In genomic region chr3:52083556-52084087, GRCh38 we compare ENCODE assay signal across 17 cellular contexts.
"Had no signal": no experiment of that assay in that cellular context is flagged by ENCODE, and none has a peak within 500 bp of the region (broad histone marks: within the 10 kb centered on the region; RNA-seq: fewer than 3 reads in every experiment).

No MANE protein-coding gene starts in this region.

- H3K9me3 ChIP-seq: stomach had no signal

- DNase-seq: activated CD4-positive, alpha-beta T cell treated with anti-CD3 and anti-CD28 coated beads, Interleukin-2, amount 50 U/mL, for 1 hour; activated CD4-positive, CD25-positive, alpha-beta regulatory T cell treated with anti-CD3 and anti-CD28 coated beads, Interleukin-2, amount 50 U/mL, for 72 hours; activated CD8-positive, alpha-beta memory T cell treated with anti-CD3 and anti-CD28 coated beads for 24 hours; activated CD8-positive, alpha-beta memory T cell treated with anti-CD3 and anti-CD28 coated beads, Interleukin-2, amount 50 U/mL, for 48 hours; activated gamma-delta T cell; effector memory CD8-positive, alpha-beta T cell; natural killer cell; nucleus accumbens; stimulated activated CD4-positive, alpha-beta T cell treated with anti-CD3 and anti-CD28 coated beads, Interleukin-15, amount 100 ng/mL, for 24 hours; stimulated activated CD4-positive, alpha-beta T cell treated with anti-CD3 and anti-CD28 coated beads, Interleukin-2, amount 100 ng/mL, for 48 hours; stomach; trophoblast cell had no signal

- H3K27me3 Mint-ChIP-seq: activated naive CD8-positive, alpha-beta T cell; effector memory CD8-positive, alpha-beta T cell had no signal

- H3K27ac Mint-ChIP-seq: activated naive CD8-positive, alpha-beta T cell; natural killer cell had no signal

- ATAC-seq: effector memory CD8-positive, alpha-beta T cell; natural killer cell; SK-N-SH treated with all-trans-retinoic acid at 6 μM for 48 hours had no signal

- H3K27ac ChIP-seq: cardiac muscle cell, stomach, VCaP had no signal

- H3K4me3 ChIP-seq: cardiac muscle cell, lung, stomach had no signal

- H3K9me3 Mint-ChIP-seq: effector memory CD8-positive, alpha-beta T cell; natural killer cell had no signal

- H3K36me3 ChIP-seq: cardiac muscle cell, stomach had no signal

- H3K4me3 Mint-ChIP-seq: activated naive CD8-positive, alpha-beta T cell; effector memory CD8-positive, alpha-beta T cell; natural killer cell had no signal

- H3K27me3 ChIP-seq: cardiac muscle cell, stomach had no signal

- H3K36me3 Mint-ChIP-seq: activated naive CD8-positive, alpha-beta T cell; natural killer cell had no signal
